In genomic region chr16:29087673-29088072, GRCh38 we compare ENCODE assay signal across 7 cellular contexts.
DNase-seq lines count a peak whose midpoint lies in the region; ATAC-seq lines count a peak whose summit lies in the region.
"Not testable (repeated sequence)": the region's sequence is repeated elsewhere in the genome, so short reads cannot be mapped to it uniquely, and the experiment has no call there.

No MANE protein-coding gene starts in this region.

- CTCF ChIA-PET in activated CD4-positive, alpha-beta memory T cell treated with anti-CD3 and anti-CD28 coated beads, Interleukin-2, amount 10 ng/mL, durations not matched to agents 7 days and 5 days (lab: Charles Lee), result not testable (repeated sequence)

- peak overlapping the region; percentile 34 for H3K27ac Mint-ChIP-seq in activated CD4-positive, alpha-beta memory T cell treated with anti-CD3 and anti-CD28 coated beads, Interleukin-2, amount 10 ng/mL, durations not matched to agents 7 days and 5 days
- H3K27ac Mint-ChIP-seq in activated naive CD4-positive, alpha-beta T cell treated with anti-CD3 and anti-CD28 coated beads, Interleukin-2, amount 50 U/mL, for 24 hours, result peak overlapping the region; percentile 30
- peak overlapping the region; percentile 61 to 76 for H3K27ac Mint-ChIP-seq in natural killer cell treated with Interleukin-12 subunit alpha and Interleukin-12 subunit beta and Interleukin-15 and Interleukin-18, amount 100 ng/mL, for 72 hours

- POLR2A ChIA-PET in activated CD4-positive, alpha-beta memory T cell treated with anti-CD3 and anti-CD28 coated beads, Interleukin-2, amount 10 ng/mL, durations not matched to agents 7 days and 5 days (lab: Charles Lee), result not testable (repeated sequence)

- H3K4me1 Mint-ChIP-seq in activated CD4-positive, alpha-beta memory T cell treated with anti-CD3 and anti-CD28 coated beads, Interleukin-2, amount 10 ng/mL, durations not matched to agents 7 days and 5 days, result peaks cover 13% of the 10 kb centered on the region
- not testable (repeated sequence) for H3K4me1 Mint-ChIP-seq in activated T-cell treated with anti-CD3 and anti-CD28 coated beads, Interleukin-2, amount 50 U/mL, for 4 hours (ENCODE audit: low read depth); activated naive CD4-positive, alpha-beta T cell treated with anti-CD3 and anti-CD28 coated beads, Interleukin-2, amount 50 U/mL, for 24 hours; natural killer cell treated with Interleukin-12 subunit alpha and Interleukin-12 subunit beta and Interleukin-15 and Interleukin-18, amount 100 ng/mL, for 72 hours (ENCODE audit: low read depth in 2 of 2)

- peaks cover 33% of the 10 kb centered on the region for H3K36me3 Mint-ChIP-seq in activated CD4-positive, alpha-beta memory T cell treated with anti-CD3 and anti-CD28 coated beads, Interleukin-2, amount 10 ng/mL, durations not matched to agents 7 days and 5 days (ENCODE audit: low read depth)
- H3K36me3 Mint-ChIP-seq in activated T-cell treated with anti-CD3 and anti-CD28 coated beads, Interleukin-2, amount 50 U/mL, for 4 hours (ENCODE audit: insufficient read depth), result peaks cover 14% of the 10 kb centered on the region
- H3K36me3 Mint-ChIP-seq in activated naive CD4-positive, alpha-beta T cell treated with anti-CD3 and anti-CD28 coated beads, Interleukin-2, amount 50 U/mL, for 24 hours, result not testable (repeated sequence)
- H3K36me3 Mint-ChIP-seq in natural killer cell treated with Interleukin-12 subunit alpha and Interleukin-12 subunit beta and Interleukin-15 and Interleukin-18, amount 100 ng/mL, for 72 hours, result peaks cover 12% of the 10 kb centered on the region

- peak; percentile 66 for ATAC-seq in GM19463 (IDR thresholded peaks at IDR 0.05; ENCODE audit: unreplicated experiment)
- peak; percentile 51 for ATAC-seq in HG02852 (IDR thresholded peaks at IDR 0.05; ENCODE audit: unreplicated experiment)
- peak; percentile 60 to 75 for ATAC-seq in activated T-cell treated with anti-CD3 and anti-CD28 coated beads, Interleukin-2, amount 50 U/mL, for 4 hours
- peak; percentile 81 to 84 for ATAC-seq in natural killer cell treated with Interleukin-12 subunit alpha and Interleukin-12 subunit beta and Interleukin-15 and Interleukin-18, amount 100 ng/mL, for 72 hours
- peak; percentile 40 for ATAC-seq in stimulated activated naive CD8-positive, alpha-beta T cell treated with anti-CD3 and anti-CD28 coated beads, Interleukin-15, Interleukin-2, amounts not matched to agents 100 U/mL and 50 U/mL, for 24 hours

- DNase-seq in activated CD4-positive, alpha-beta memory T cell treated with anti-CD3 and anti-CD28 coated beads, Interleukin-2, amount 10 ng/mL, durations not matched to agents 7 days and 5 days; activated T-cell treated with anti-CD3 and anti-CD28 coated beads, Interleukin-2, amount 50 U/mL, for 4 hours; natural killer cell treated with Interleukin-12 subunit alpha and Interleukin-12 subunit beta and Interleukin-15 and Interleukin-18, amount 100 ng/mL, for 72 hours (ENCODE audit: low spot score); stimulated activated naive CD8-positive, alpha-beta T cell treated with anti-CD3 and anti-CD28 coated beads, Interleukin-15, Interleukin-2, amounts not matched to agents 100 U/mL and 50 U/mL, for 24 hours: not testable (repeated sequence)

- H3K9me3 Mint-ChIP-seq in activated CD4-positive, alpha-beta memory T cell treated with anti-CD3 and anti-CD28 coated beads, Interleukin-2, amount 10 ng/mL, durations not matched to agents 7 days and 5 days; activated T-cell treated with anti-CD3 and anti-CD28 coated beads, Interleukin-2, amount 50 U/mL, for 4 hours; activated naive CD4-positive, alpha-beta T cell treated with anti-CD3 and anti-CD28 coated beads, Interleukin-2, amount 50 U/mL, for 24 hours; natural killer cell treated with Interleukin-12 subunit alpha and Interleukin-12 subunit beta and Interleukin-15 and Interleukin-18, amount 100 ng/mL, for 72 hours: not testable (repeated sequence)

- not testable (repeated sequence) for H3K27me3 Mint-ChIP-seq in activated CD4-positive, alpha-beta memory T cell treated with anti-CD3 and anti-CD28 coated beads, Interleukin-2, amount 10 ng/mL, durations not matched to agents 7 days and 5 days; activated T-cell treated with anti-CD3 and anti-CD28 coated beads, Interleukin-2, amount 50 U/mL, for 4 hours (ENCODE audit: low read depth); activated naive CD4-positive, alpha-beta T cell treated with anti-CD3 and anti-CD28 coated beads, Interleukin-2, amount 50 U/mL, for 24 hours; natural killer cell treated with Interleukin-12 subunit alpha and Interleukin-12 subunit beta and Interleukin-15 and Interleukin-18, amount 100 ng/mL, for 72 hours

- H3K4me3 Mint-ChIP-seq in activated CD4-positive, alpha-beta memory T cell treated with anti-CD3 and anti-CD28 coated beads, Interleukin-2, amount 10 ng/mL, durations not matched to agents 7 days and 5 days; activated T-cell treated with anti-CD3 and anti-CD28 coated beads, Interleukin-2, amount 50 U/mL, for 4 hours; activated naive CD4-positive, alpha-beta T cell treated with anti-CD3 and anti-CD28 coated beads, Interleukin-2, amount 50 U/mL, for 24 hours: not testable (repeated sequence)
- peak overlapping the region; percentile 59 for H3K4me3 Mint-ChIP-seq in natural killer cell treated with Interleukin-12 subunit alpha and Interleukin-12 subunit beta and Interleukin-15 and Interleukin-18, amount 100 ng/mL, for 72 hours
